17 cellular contexts compared by ENCODE assay signal in the genomic region with DNA sequence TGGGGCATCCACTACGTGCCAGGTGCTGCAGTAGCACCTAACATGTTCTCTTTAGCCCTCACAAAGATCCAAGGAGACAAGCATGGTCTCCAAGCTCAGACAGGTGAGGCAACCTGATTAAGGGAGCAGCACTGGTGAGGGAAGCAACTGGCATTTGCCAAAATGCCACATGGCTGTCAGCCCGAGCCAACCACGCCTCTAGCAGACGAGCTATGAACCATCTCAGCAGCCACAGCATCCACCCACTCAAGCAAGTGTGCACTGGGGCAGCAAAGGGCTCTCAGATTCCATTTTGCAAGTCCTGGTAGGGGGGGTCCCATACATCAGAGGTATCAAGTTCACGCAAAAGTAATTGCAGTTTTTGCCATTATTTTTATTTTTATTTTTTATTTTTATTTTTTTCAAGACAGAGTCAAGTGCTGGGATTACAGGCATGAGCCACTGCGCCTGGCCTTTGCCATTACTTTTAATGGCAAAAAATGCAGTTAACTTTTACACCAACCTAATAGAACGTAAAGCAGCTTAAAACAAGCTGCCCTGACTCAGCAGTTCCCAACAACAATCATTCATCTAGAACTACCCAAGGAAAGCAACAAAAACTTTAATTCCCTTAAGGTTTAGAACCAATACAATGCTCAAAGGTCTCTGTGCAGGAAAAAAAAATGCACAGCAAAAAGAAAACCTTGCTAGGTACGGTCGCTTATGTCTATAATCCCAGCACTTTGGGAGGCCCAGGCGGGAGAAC. TPM values are rescaled to one million over a fixed set of nuclear protein-coding genes. Genes with fewer than 3 reads are reported as not detected.
A peak's percentile ranks its signal among the peaks of the same experiment; 100 is the strongest.
DNase-seq lines count a peak whose midpoint lies in the region; ATAC-seq and TF ChIP-seq lines count a peak whose summit lies in the region.
"Had no signal": no experiment of that assay in that cellular context is flagged by ENCODE, and none has a peak within 500 bp of the region (broad histone marks: within the 10 kb centered on the region; RNA-seq: fewer than 3 reads in every experiment).

No MANE protein-coding gene starts in this region.

- intact Hi-C loops in activated B cell treated with CpG ODN at 0.5 μM for 24 hours (cut with micrococcal nuclease) (no loop called here), upper lobe of right lung (cut with DNase I) (no loop called here)

- H3K4me1 ChIP-seq in BLaER1, result peaks cover 30% of the 10 kb centered on the region
- H3K4me1 ChIP-seq in CD4-positive, CD25-positive, alpha-beta regulatory T cell (ENCODE audit: control insufficient read depth, insufficient read depth, low read length, poor library complexity, severe bottlenecking), result peaks cover 7% of the 10 kb centered on the region
- H3K4me1 ChIP-seq in upper lobe of right lung, result no peaks in the 10 kb centered on the region

- no peaks in the 10 kb centered on the region for H3K9me3 Mint-ChIP-seq in CD4-positive, CD25-positive, alpha-beta regulatory T cell
- no peaks in the 10 kb centered on the region for H3K9me3 Mint-ChIP-seq in activated B cell treated with CpG ODN at 0.5 μM for 24 hours
- H3K9me3 Mint-ChIP-seq: CD14-positive monocyte had no signal

- no peak for ATAC-seq in CD4-positive, CD25-positive, alpha-beta regulatory T cell (ENCODE audit: low read depth in 2 of 2)
- peak; percentile 52 for ATAC-seq in activated B cell treated with CpG ODN at 0.5 μM for 24 hours (ENCODE audit: low read depth)
- no peak for ATAC-seq in upper lobe of right lung

- H3K27ac Mint-ChIP-seq in CD4-positive, CD25-positive, alpha-beta regulatory T cell, result peak overlapping the region in 2 of 3 donors; percentile 16 to 38
- H3K27ac Mint-ChIP-seq in activated B cell treated with CpG ODN at 0.5 μM for 24 hours, result no peak overlapping the region

- peaks cover 16 to 41% (median 39%) of the 10 kb centered on the region in 4 donors for H3K4me1 Mint-ChIP-seq in CD4-positive, CD25-positive, alpha-beta regulatory T cell
- H3K4me1 Mint-ChIP-seq in activated B cell treated with CpG ODN at 0.5 μM for 24 hours, result peaks cover 37% of the 10 kb centered on the region

- H3K4me2 ChIP-seq in BLaER1, result peak overlapping the region; percentile 72

- H3K4me3 ChIP-seq in BLaER1, result no peak overlapping the region
- no peak overlapping the region for H3K4me3 ChIP-seq in CD4-positive, CD25-positive, alpha-beta regulatory T cell (ENCODE audit: low read depth, low read length)
- H3K4me3 ChIP-seq in upper lobe of right lung, result no peak overlapping the region
- H3K4me3 ChIP-seq: GM23248, lung, suprapubic skin had no signal

- POLR2A ChIA-PET in activated B cell treated with CpG ODN at 0.5 μM for 24 hours (lab: Charles Lee), result interaction anchor here (0.6 to 0.8 kb wide), 2 partner anchors 10 to 176 kb away, joined by 4 to 9 read pairs; no protein-coding TSS in a partner anchor

- CTCF ChIA-PET in activated B cell treated with CpG ODN at 0.5 μM for 24 hours (lab: Charles Lee), result interaction anchor here (1.4 kb wide), 1 partner anchor 132 kb away, joined by 7 read pairs; no protein-coding TSS in a partner anchor

- no peak for DNase-seq in CD4-positive, CD25-positive, alpha-beta regulatory T cell
- DNase-seq in activated B cell treated with CpG ODN at 0.5 μM for 24 hours (no peak), myocyte (ENCODE audit: low read depth) (peak; percentile 31), upper lobe of right lung (no peak), RKO (ENCODE audit: low spot score) (no peak), OCI-M2 (lab: John Stamatoyannopoulos, UW; ENCODE audit: unreplicated experiment) (no peak)
- DNase-seq: GM23248; MM.1S; NCI-H1694 treated with DMSO at 0.1 percent for 48 hours; NCI-H446 treated with DMSO at 0.1 percent for 48 hours; Right ventricle myocardium superior; stimulated activated CD4-positive, alpha-beta T cell treated with anti-CD3 and anti-CD28 coated beads, Interleukin-4, amount 100 ng/mL, for 1 hour had no signal

- H3K27ac ChIP-seq in BLaER1 (no peak overlapping the region), upper lobe of right lung (no peak overlapping the region)
- no peak overlapping the region for H3K27ac ChIP-seq in CD4-positive, CD25-positive, alpha-beta regulatory T cell (ENCODE audit: insufficient read depth, low read length, poor library complexity, severe bottlenecking)
- H3K27ac ChIP-seq: GM23248, suprapubic skin had no signal

- TF ChIP-seq CTCF in activated B cell treated with CpG ODN at 0.5 μM for 24 hours (IDR thresholded peaks at IDR 0.05) (no peak), upper lobe of right lung (IDR thresholded peaks at IDR 0.05) (no peak)

- H3K9me3 ChIP-seq in BLaER1 (no peaks in the 10 kb centered on the region), upper lobe of right lung (no peaks in the 10 kb centered on the region)
- H3K9me3 ChIP-seq in CD4-positive, CD25-positive, alpha-beta regulatory T cell (ENCODE audit: control insufficient read depth in 2 of 2, low read length in 2 of 2), result no peaks in the 10 kb centered on the region
- H3K9me3 ChIP-seq: suprapubic skin had no signal

- no peaks in the 10 kb centered on the region for H3K27me3 Mint-ChIP-seq in CD4-positive, CD25-positive, alpha-beta regulatory T cell
- no peaks in the 10 kb centered on the region for H3K27me3 Mint-ChIP-seq in activated B cell treated with CpG ODN at 0.5 μM for 24 hours

- H3K36me3 ChIP-seq in BLaER1 (peaks cover 68% of the 10 kb centered on the region), upper lobe of right lung (peaks cover 26% of the 10 kb centered on the region)
- H3K36me3 ChIP-seq in CD4-positive, CD25-positive, alpha-beta regulatory T cell (ENCODE audit: control insufficient read depth, insufficient read depth, low read length), result peaks cover 50% of the 10 kb centered on the region

- no peak overlapping the region for H3K4me3 Mint-ChIP-seq in CD4-positive, CD25-positive, alpha-beta regulatory T cell
- H3K4me3 Mint-ChIP-seq in activated B cell treated with CpG ODN at 0.5 μM for 24 hours, result peak overlapping the region; percentile 5
- H3K4me3 Mint-ChIP-seq: CD14-positive monocyte had no signal

- H4K20me1 ChIP-seq in BLaER1, result peaks cover 99% of the 10 kb centered on the region

- H3K27me3 ChIP-seq in BLaER1 (no peaks in the 10 kb centered on the region), upper lobe of right lung (no peaks in the 10 kb centered on the region)
- H3K27me3 ChIP-seq in CD4-positive, CD25-positive, alpha-beta regulatory T cell (ENCODE audit: control insufficient read depth, insufficient read depth, low read length), result no peaks in the 10 kb centered on the region
- H3K27me3 ChIP-seq: suprapubic skin had no signal

- peaks cover 9% of the 10 kb centered on the region for H3K36me3 Mint-ChIP-seq in CD4-positive, CD25-positive, alpha-beta regulatory T cell
- peaks cover 55% of the 10 kb centered on the region for H3K36me3 Mint-ChIP-seq in activated B cell treated with CpG ODN at 0.5 μM for 24 hours (ENCODE audit: low read depth)

- H3K9ac ChIP-seq in BLaER1, result no peak overlapping the region
- H3K9ac ChIP-seq: GM23248 had no signal

RNA-seq across cellular contexts. Expression of a gene that starts 36.3 kb away (rescaled TPM):
- 0.35 TPM for total RNA-seq in CD4-positive, CD25-positive, alpha-beta regulatory T cell
- not detected for polyA plus RNA-seq in CD4-positive, CD25-positive, alpha-beta regulatory T cell
- total RNA-seq in activated B cell treated with CpG ODN at 0.5 μM for 24 hours (0.11 TPM in 1 of 2 replicates, not detected in the other), myocyte (not detected in 2 replicates), upper lobe of right lung (1.3 TPM)
- 0.09 TPM for polyA plus RNA-seq in myocyte (2012)
- total RNA-seq: activated CD8-positive, alpha-beta memory T cell treated with anti-CD3 and anti-CD28 coated beads for 36 hours; GM23248; Right ventricle myocardium superior had no signal
- polyA plus RNA-seq: CD14-positive monocyte, GM23248 had no signal
